In genomic region chr12:113912761-113913295, GRCh38 we compare ENCODE assay signal across 8 cellular contexts. TPM values are rescaled to one million over a fixed set of nuclear protein-coding genes. Genes with fewer than 3 reads are reported as not detected.
A peak's percentile ranks its signal among the peaks of the same experiment; 100 is the strongest.
DNase-seq lines count a peak whose midpoint lies in the region; ATAC-seq and TF ChIP-seq lines count a peak whose summit lies in the region.

No MANE protein-coding gene starts in this region.

- TF ChIP-seq POLR2A in gastrocnemius medialis (IDR thresholded peaks at IDR 0.05) (no peak), GM18505 (IDR thresholded peaks at IDR 0.05; ENCODE audit: borderline replicate concordance, extremely low read depth, insufficient read depth, insufficient read length) (no peak)

- ATAC-seq in gastrocnemius medialis (peak; percentile 45 to 62), GM18505 (IDR thresholded peaks at IDR 0.05; ENCODE audit: unreplicated experiment) (no peak)

- no peak overlapping the region for H2AFZ ChIP-seq in hepatocyte

- H3K36me3 ChIP-seq in ascending aorta (peaks cover 24 to 65% of the 10 kb centered on the region in 2 donors), hepatocyte (replicated peaks; ENCODE audit: insufficient read depth, low read depth) (no peaks in the 10 kb centered on the region), gastrocnemius medialis (peaks cover 0 to 50% of the 10 kb centered on the region in 2 donors)

- 46% methylated on average over 12 of the region's 12 CpGs for WGBS in hepatocyte (ENCODE audit: low lambda C conversion rate, missing lambda C conversion rate)

- TF ChIP-seq CTCF in ascending aorta (IDR thresholded peaks at IDR 0.05) (peak; percentile 48 to 85 (median 75)), hepatocyte (IDR thresholded peaks at IDR 0.05; ENCODE audit: poor library complexity) (peak; percentile 91), gastrocnemius medialis (IDR thresholded peaks at IDR 0.05 in 4 of 5, conservative IDR thresholded peaks at IDR 0.05 in 1 of 5) (peak; percentile 55 to 81 (median 69))

- no peaks in the 10 kb centered on the region for H3K4me1 ChIP-seq in ascending aorta
- H3K4me1 ChIP-seq in hepatocyte (ENCODE audit: insufficient read depth) = no peaks in the 10 kb centered on the region
- H3K4me1 ChIP-seq in gastrocnemius medialis = no peaks in the 10 kb centered on the region

- DNase-seq in NCI-H524 (lab: John Stamatoyannopoulos, UW) (peak; percentile 43 to 58), NCI-H524 treated with DMSO at 0.1 percent for 48 hours (lab: John Stamatoyannopoulos, UW) (no peak), NCI-H1105 (lab: John Stamatoyannopoulos, UW) (peak; percentile 61), SW480 (ENCODE audit: low spot score) (peak; percentile 40), ascending aorta (ENCODE audit: low spot score in 2 of 2) (peak in 1 of 2 donors; percentile 67), hepatocyte (ENCODE audit: low spot score) (peak; percentile 85), gastrocnemius medialis (peak in 1 of 2 donors; percentile 28)

- intact Hi-C loops in ascending aorta (cut with DNase I) = loop anchor here (2.0 to 5.0 kb wide), 2 partner anchors 450 to 866 kb away; no protein-coding TSS in a partner anchor
- intact Hi-C loops in gastrocnemius medialis (cut with DNase I; ENCODE audit: low total_unique reads) = loop anchor here (2.0 to 5.0 kb wide), 2 partner anchors 450 to 601 kb away; no protein-coding TSS in a partner anchor

- no peak overlapping the region for H3K4me2 ChIP-seq in hepatocyte

- no peaks in the 10 kb centered on the region for H4K20me1 ChIP-seq in hepatocyte (ENCODE audit: insufficient read depth, poor library complexity, severe bottlenecking)

- H3K27ac ChIP-seq in ascending aorta (no peak overlapping the region), hepatocyte (no peak overlapping the region), gastrocnemius medialis (no peak overlapping the region)

- H3K79me2 ChIP-seq in hepatocyte = no peaks in the 10 kb centered on the region

- no peak overlapping the region for H3K4me3 ChIP-seq in ascending aorta
- no peak overlapping the region for H3K4me3 ChIP-seq in hepatocyte
- H3K4me3 ChIP-seq in gastrocnemius medialis = no peak overlapping the region

- no peaks in the 10 kb centered on the region for H3K9me2 ChIP-seq in hepatocyte (replicated peaks; ENCODE audit: insufficient read depth)

- no peaks in the 10 kb centered on the region for H3K27me3 ChIP-seq in ascending aorta
- no peaks in the 10 kb centered on the region for H3K27me3 ChIP-seq in hepatocyte
- no peaks in the 10 kb centered on the region for H3K27me3 ChIP-seq in gastrocnemius medialis

- in situ Hi-C loops in gastrocnemius medialis (cut with MboI; ENCODE audit: low sequenced_read_pairs in 4 of 4) = loop anchor here (25.0 kb wide), 1 partner anchor 451 kb away; the partner anchor contains the start of gene LHX5 (in 4 of the 4)

- H3K9me3 ChIP-seq in ascending aorta (no peaks in the 10 kb centered on the region), hepatocyte (ENCODE audit: low read depth) (no peaks in the 10 kb centered on the region), gastrocnemius medialis (no peaks in the 10 kb centered on the region)

RNA-seq across cellular contexts. Expression of gene RBM19, which starts 53.3 kb away (rescaled TPM):
- total RNA-seq in ascending aorta (22.8 TPM), hepatocyte (16.5 and 16.8 TPM in 2 replicates), gastrocnemius medialis (10 to 100 TPM; 21.2 to 28.3 (median 26.8) TPM)
- 14.5 and 18.2 TPM in 2 replicates for polyA plus RNA-seq in hepatocyte
